ENCODE assay signal across 9 cellular contexts in genomic region chr19:11094520-11094894, GRCh38. TPM values are rescaled to one million over a fixed set of nuclear protein-coding genes. Genes with fewer than 3 reads are reported as not detected.
DNase-seq lines count a peak whose midpoint lies in the region; ATAC-seq, FAIRE-seq and TF ChIP-seq lines count a peak whose summit lies in the region.
"Had no signal": no experiment of that assay in that cellular context is flagged by ENCODE, and none has a peak within 500 bp of the region (broad histone marks: within the 10 kb centered on the region; RNA-seq: fewer than 3 reads in every experiment).

No MANE protein-coding gene starts in this region.

- CTCF ChIA-PET in GM12878 (lab: Yijun Ruan, JAX): interaction anchor here (0.7 to 3.9 kb wide), 4 partner anchors 31 to 59 kb away, joined by 4 to 22 read pairs (median 8); no protein-coding TSS in a partner anchor

- TF ChIP-seq POLR2A in GM12878 (IDR thresholded peaks at IDR 0.05; ENCODE audit: low read depth, low read length) (no peak), tibial nerve (IDR thresholded peaks at IDR 0.05) (no peak)

- WGBS in GM12878 (ENCODE audit: insufficient coverage, insufficient replicate concordance, low lambda C conversion rate, missing lambda C conversion rate): 72% methylated on average over 4 of the region's 4 CpGs
- 70 to 81% methylated on average over 4 of the region's 4 CpGs for WGBS in lung, 2 donors
- WGBS in tibial nerve, 2 donors: 78 to 92% methylated on average over 4 of the region's 4 CpGs

- RAD21 ChIA-PET in GM12878 (lab: Charles Lee; ENCODE audit: unreplicated experiment): interaction anchor here (0.6 to 1.4 kb wide), 5 partner anchors 48 to 392 kb away, joined by 3 to 6 read pairs (median 4); no protein-coding TSS in a partner anchor

- in situ Hi-C loops in GM12878 (cut with MboI): no loop called here

- H4K20me1 ChIP-seq in GM12878 (ENCODE audit: control insufficient read depth, insufficient read depth): no peaks in the 10 kb centered on the region; the same call in none of the 2 replicates

- SMC1A ChIA-PET in GM12878 (lab: Charles Lee; ENCODE audit: uncharacterized antibody, unreplicated experiment): interaction anchor here (0.5 to 3.4 kb wide), 7 partner anchors 54 to 230 kb away, joined by 3 to 8 read pairs (median 3); no protein-coding TSS in a partner anchor

- no peak for TF ChIP-seq EP300 in GM12878 (IDR thresholded peaks at IDR 0.05; ENCODE audit: borderline replicate concordance in 1 of 2, control insufficient read depth in 1 of 2, low read depth in 2 of 2, low read length in 2 of 2)
- TF ChIP-seq EP300 in tibial nerve (IDR thresholded peaks at IDR 0.05): no peak

- H3K27me3 ChIP-seq in GM12878 (replicated peaks in 1 of 2; ENCODE audit: control insufficient read depth in 2 of 2, insufficient read depth in 2 of 2, low read length in 1 of 2) (no peaks in the 10 kb centered on the region), lung (ENCODE audit: control insufficient read depth, insufficient read depth) (no peaks in the 10 kb centered on the region), tibial nerve (no peaks in the 10 kb centered on the region)

- DNase-seq in activated T-cell treated with anti-CD3 and anti-CD28 coated beads, Interleukin-2, amount 50 U/mL, for 4 hours: no peak
- no peak for DNase-seq in activated T-cell treated with anti-CD3 and anti-CD28 coated beads for 4 hours
- DNase-seq in GM12878 (ENCODE audit: low read depth, low spot score): no peak
- no peak for DNase-seq in lung (ENCODE audit: low spot score)
- DNase-seq in tibial nerve (ENCODE audit: low spot score in 2 of 2): no peak
- no peak for DNase-seq in NCI-H82 (lab: John Stamatoyannopoulos, UW)
- DNase-seq in NCI-H1105 (lab: John Stamatoyannopoulos, UW): no peak
- DNase-seq in head of caudate nucleus: no peak
- DNase-seq: nephron progenitor cell had no signal

- intact Hi-C loops in GM12878 (cut with micrococcal nuclease; ENCODE audit: unreplicated experiment): loop anchor here (5.0 to 10.0 kb wide), 3 partner anchors 217 to 1690 kb away; partner anchors contain the start of gene DNM2
- intact Hi-C loops in head of caudate nucleus (cut with DNase I): no loop called here

- H3K27me3 Mint-ChIP-seq in activated T-cell treated with anti-CD3 and anti-CD28 coated beads, Interleukin-2, amount 50 U/mL, for 4 hours (ENCODE audit: low read depth): no peaks in the 10 kb centered on the region

- peak overlapping the region; percentile 55 for H3K4me3 Mint-ChIP-seq in activated T-cell treated with anti-CD3 and anti-CD28 coated beads, Interleukin-2, amount 50 U/mL, for 4 hours
- H3K4me3 Mint-ChIP-seq: nephron progenitor cell had no signal

- peak overlapping the region; percentile 65 for H3K9ac ChIP-seq in GM12878 (ENCODE audit: control insufficient read depth, insufficient read depth, low read length)

- no peak overlapping the region for H2AFZ ChIP-seq in GM12878 (ENCODE audit: control insufficient read depth, low read depth, low read length)

- POLR2A ChIA-PET in GM12878 (lab: Charles Lee): interaction anchor here (0.5 to 1.9 kb wide), 8 partner anchors 10 to 134 kb away, joined by 3 to 5 read pairs (median 4); no protein-coding TSS in a partner anchor

- peaks cover 17% of the 10 kb centered on the region for H3K36me3 Mint-ChIP-seq in activated T-cell treated with anti-CD3 and anti-CD28 coated beads, Interleukin-2, amount 50 U/mL, for 4 hours (ENCODE audit: insufficient read depth)

- TF ChIP-seq CTCF in GM12878 (IDR thresholded peaks at IDR 0.05 in 2 of 3, conservative IDR thresholded peaks at IDR 0.05 in 1 of 3; ENCODE audit: control insufficient read depth in 2 of 3, extremely low read depth in 1 of 3, insufficient read depth in 1 of 3, low read depth in 3 of 3, low read length in 3 of 3) (no peak), lung (IDR thresholded peaks at IDR 0.05; ENCODE audit: control extremely low read depth, extremely low read depth) (no peak), tibial nerve (IDR thresholded peaks at IDR 0.05) (no peak)

- peaks cover 52% of the 10 kb centered on the region for H3K4me1 Mint-ChIP-seq in activated T-cell treated with anti-CD3 and anti-CD28 coated beads, Interleukin-2, amount 50 U/mL, for 4 hours (ENCODE audit: low read depth)

- H3K79me2 ChIP-seq in GM12878 (ENCODE audit: control insufficient read depth, insufficient read depth, low read length): peaks cover 88% of the 10 kb centered on the region

- peak overlapping the region; percentile 85 for H3K4me2 ChIP-seq in GM12878 (ENCODE audit: control insufficient read depth, insufficient read depth)

- FAIRE-seq in GM12878 (lab: Jason Lieb, UNC): no peak

- H3K4me3 ChIP-seq in GM12878 (peak overlapping the region; percentile 50), lung (no peak overlapping the region), tibial nerve (no peak overlapping the region)

- no peak for TF ChIP-seq RAD21 in GM12878 (IDR thresholded peaks at IDR 0.05; ENCODE audit: insufficient read depth, low read depth, low read length)

- H3K27ac ChIP-seq in GM12878 (ENCODE audit: control insufficient read depth, insufficient read depth): peak overlapping the region; percentile 81
- H3K27ac ChIP-seq in lung (ENCODE audit: low read depth in 1 of 2, low read length in 1 of 2): peak overlapping the region; percentile 76 to 93
- H3K27ac ChIP-seq in tibial nerve: peak overlapping the region; percentile 8 to 99 (median 80)

- H3K36me3 ChIP-seq in GM12878 (ENCODE audit: control insufficient read depth in 2 of 2, insufficient read depth in 2 of 2, low read length in 1 of 2) (peaks cover 0 to 17% of the 10 kb centered on the region in 2 experiments; a peak in 2 of 4 replicates), lung (ENCODE audit: control insufficient read depth in 2 of 2, insufficient read depth in 2 of 2, low read length in 2 of 2) (peaks cover 0 to 15% of the 10 kb centered on the region in 2 donors), tibial nerve (peaks cover 0 to 3% (median 0%) of the 10 kb centered on the region in 3 donors)

- BruUV-seq in GM12878 (replicated peaks; lab: Mats Ljungman, UMichigan): TSS peak; percentile 75

- no peak for ATAC-seq in activated T-cell treated with anti-CD3 and anti-CD28 coated beads, Interleukin-2, amount 50 U/mL, for 4 hours
- ATAC-seq in GM12878 (no peak), lung (ENCODE audit: insufficient read depth, low FRiP score) (no peak)

- peaks cover 38% of the 10 kb centered on the region for H3K4me1 ChIP-seq in GM12878 (ENCODE audit: control insufficient read depth, insufficient read depth, low read length)
- H3K4me1 ChIP-seq in lung (ENCODE audit: control insufficient read depth in 2 of 2, insufficient read depth in 2 of 2, low read length in 2 of 2): peaks cover 22 to 27% of the 10 kb centered on the region in 2 donors
- H3K4me1 ChIP-seq in tibial nerve: peaks cover 0 to 62% (median 34%) of the 10 kb centered on the region in 4 donors

- H3K9me3 ChIP-seq in GM12878 (replicated peaks; ENCODE audit: control insufficient read depth, insufficient read depth, low read length) (no peaks in the 10 kb centered on the region), lung (ENCODE audit: control insufficient read depth in 2 of 2, insufficient read depth in 1 of 2, low read length in 1 of 2) (no peaks in the 10 kb centered on the region), tibial nerve (no peaks in the 10 kb centered on the region)

- peaks cover 8% of the 10 kb centered on the region for H3K9me3 Mint-ChIP-seq in activated T-cell treated with anti-CD3 and anti-CD28 coated beads, Interleukin-2, amount 50 U/mL, for 4 hours
- H3K9me3 Mint-ChIP-seq: nephron progenitor cell had no signal

TF ChIP-seq in GM12878, 131 proteins besides CTCF, POLR2A, EP300 and RAD21 (continues in another document):
- TF ChIP-seq ZNF207 (IDR thresholded peaks at IDR 0.05; ENCODE audit: borderline replicate concordance) (no peak), CHD2 (IDR thresholded peaks at IDR 0.05; ENCODE audit: borderline replicate concordance, low read depth, low read length) (no peak), E4F1 (IDR thresholded peaks at IDR 0.05; ENCODE audit: borderline replicate concordance, partially characterized antibody) (no peak)

RNA-seq across cellular contexts. Expression of gene LDLR, which starts 5.2 kb away (rescaled TPM):
- total RNA-seq in activated T-cell treated with anti-CD3 and anti-CD28 coated beads, Interleukin-2, amount 50 U/mL, for 4 hours: 10 to 100 TPM; 36.2 to 40.7 (median 39.0) TPM
- total RNA-seq in GM12878 (2013; cell fraction: nucleolus; rRNA removed): 218 and 237 TPM in 2 replicates
- total RNA-seq in GM12878 (2014; rRNA removed) (39.0 and 43.4 TPM in 2 replicates), GM12878 (2014; rRNA removed; fragmentation: Illumina TruSeq; extraction: Trizol) (29.4 and 30.7 TPM in 2 replicates), GM12878 (2021) (56.8 and 59.2 TPM in 2 replicates), lung (100 to 1,000 TPM; 270 to 271 TPM), tibial nerve (10 to 100 TPM; 22.6 to 45.6 (median 35.7) TPM)
- 13.2 TPM for polyA plus RNA-seq in GM12878 (2011; ENCODE audit: low read depth)
- polyA plus RNA-seq in GM12878 (2011; rRNA removed) (19.4 and 42.8 TPM in 2 replicates), GM12878 (2014; fragmentation: Illumina TruSeq; extraction: Trizol) (23.1 and 25.3 TPM in 2 replicates), GM12878 (2014; fragmentation: Nextera tagmentation; extraction: Ambion mirVana) (10 to 100 TPM; 11.3 to 15.9 TPM), GM12878 (2014; rRNA removed) (26.7 and 38.4 TPM in 2 replicates), GM12878 (2016; fragmentation: Nextera tagmentation; extraction: Ambion mirVana) (10 to 100 TPM; 17.1 to 18.5 TPM), lung (100 to 1,000 TPM in 1 of 2 donors, 10 to 100 TPM in 1; 52.1 to 131 TPM)
- polyA plus RNA-seq in GM12878 (2011; cell fraction: cytosol; rRNA removed): 34.6 and 36.3 TPM in 2 replicates
- polyA plus RNA-seq in GM12878 (2011; cell fraction: nucleus; rRNA removed): 49.0 and 57.5 TPM in 2 replicates
- 26.4 and 34.5 TPM in 2 replicates for polyA plus RNA-seq in GM12878 (2012)
- polyA minus RNA-seq in GM12878 (2011; rRNA and poly(A)+ RNA removed): 95.8 and 116 TPM in 2 replicates
- polyA minus RNA-seq in GM12878 (2011; cell fraction: cytosol; rRNA and poly(A)+ RNA removed): 39.6 and 41.5 TPM in 2 replicates
- polyA minus RNA-seq in GM12878 (2011; cell fraction: nucleus; rRNA and poly(A)+ RNA removed): 80.6 and 135 TPM in 2 replicates
